ENCODE assay signal across 8 cellular contexts in the genomic region with DNA sequence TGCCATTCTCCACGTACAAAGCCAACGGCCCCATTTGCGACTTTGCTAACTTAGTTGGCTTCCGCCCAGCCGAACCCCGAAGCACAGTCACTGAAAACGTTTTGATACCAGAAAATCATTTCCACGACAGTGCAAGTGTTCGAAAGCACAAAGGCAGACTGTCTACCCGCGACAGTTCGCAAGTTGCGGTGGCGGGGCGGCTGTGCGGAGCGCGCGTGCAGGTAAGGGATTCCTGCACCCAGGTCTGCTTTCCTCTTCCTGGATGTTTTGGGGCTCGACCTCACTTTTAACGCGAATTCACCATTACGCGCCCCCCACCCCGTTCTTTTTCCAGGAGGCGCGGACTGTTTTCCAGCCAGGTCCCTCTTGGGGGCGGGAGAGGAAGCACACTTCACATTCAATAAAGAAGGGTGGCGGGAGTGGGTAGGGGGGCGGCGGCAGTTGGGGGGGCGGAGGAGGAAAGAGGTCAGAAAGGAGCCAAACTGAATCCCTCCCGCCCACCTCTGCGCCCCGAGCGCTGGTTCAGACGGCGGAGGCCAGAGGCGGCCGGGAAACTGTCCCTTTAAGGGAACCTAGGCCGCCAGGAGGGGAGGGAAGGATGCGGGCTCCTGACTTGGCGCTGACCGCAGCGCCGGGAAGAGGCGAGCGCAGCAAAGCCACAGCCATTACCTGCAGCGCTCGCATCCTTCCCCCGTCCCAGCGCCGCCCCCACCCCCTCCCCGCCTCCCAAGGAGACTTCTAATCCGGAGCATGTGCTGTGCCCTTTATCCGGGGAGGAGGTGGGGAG.
A peak's percentile ranks its signal among the peaks of the same experiment; 100 is the strongest.
DNase-seq lines count a peak whose midpoint lies in the region; ATAC-seq and TF ChIP-seq lines count a peak whose summit lies in the region.

No MANE protein-coding gene starts in this region.

- TF ChIP-seq EP300 in transverse colon (IDR thresholded peaks at IDR 0.05; ENCODE audit: low read depth): no peak

- H3K36me3 Mint-ChIP-seq in endothelial cell (ENCODE audit: low read depth, unreplicated experiment): peaks cover 5% of the 10 kb centered on the region

- H3K4me1 Mint-ChIP-seq in endothelial cell (ENCODE audit: unreplicated experiment): peaks cover 23% of the 10 kb centered on the region

- peak overlapping the region; percentile 84 for H3K4me3 Mint-ChIP-seq in endothelial cell (ENCODE audit: unreplicated experiment)

- no peak overlapping the region for H2BK15ac ChIP-seq in mesenchymal stem cell (ENCODE audit: low read depth, poor library complexity, severe bottlenecking)

- no peak overlapping the region for H3K18ac ChIP-seq in mesenchymal stem cell (ENCODE audit: low read depth in 1 of 2, low read length in 2 of 2)

- peak overlapping the region; percentile 35 for H3K9ac ChIP-seq in mesenchymal stem cell (ENCODE audit: low read length)

- no peak for TF ChIP-seq CTCF in endothelial cell (IDR thresholded peaks at IDR 0.05; ENCODE audit: unreplicated experiment)
- TF ChIP-seq CTCF in transverse colon (IDR thresholded peaks at IDR 0.05): peak; percentile 7 to 36 (median 18)

- no peak overlapping the region for H3K14ac ChIP-seq in mesenchymal stem cell (ENCODE audit: low read length in 2 of 2)

- peaks cover 0 to 69% of the 10 kb centered on the region in 2 experiments for H3K27me3 ChIP-seq in mesenchymal stem cell (ENCODE audit: control insufficient read depth in 1 of 2, insufficient read depth in 1 of 2, low read length in 2 of 2)
- peaks cover 48% of the 10 kb centered on the region for H3K27me3 ChIP-seq in transverse colon

- peak; percentile 15 for TF ChIP-seq POLR2A in transverse colon (IDR thresholded peaks at IDR 0.05)

- H4K8ac ChIP-seq in mesenchymal stem cell (ENCODE audit: low read length): no peak overlapping the region

- H2AK5ac ChIP-seq in mesenchymal stem cell (ENCODE audit: low read length, severe bottlenecking): no peak overlapping the region

- H2BK120ac ChIP-seq in mesenchymal stem cell (ENCODE audit: low read depth, low read length): no peak overlapping the region

- no peak overlapping the region for H3K23ac ChIP-seq in mesenchymal stem cell (ENCODE audit: low read length in 2 of 2)

- H2BK12ac ChIP-seq in mesenchymal stem cell (ENCODE audit: low read length in 2 of 2): no peak overlapping the region

- no peak overlapping the region for H2BK5ac ChIP-seq in mesenchymal stem cell (ENCODE audit: low read depth, low read length, poor library complexity, severe bottlenecking)

- H3K4me2 ChIP-seq in mesenchymal stem cell (ENCODE audit: low read length, poor library complexity, severe bottlenecking): peak overlapping the region; percentile 88

- H3K27me3 Mint-ChIP-seq in endothelial cell (ENCODE audit: unreplicated experiment): peaks cover 8% of the 10 kb centered on the region

- H2AFZ ChIP-seq in mesenchymal stem cell (ENCODE audit: low read depth, low read length): no peak overlapping the region

- no peak overlapping the region for H3K4ac ChIP-seq in mesenchymal stem cell (ENCODE audit: low read depth in 1 of 2, low read length in 2 of 2)

- no peak overlapping the region for H4K91ac ChIP-seq in mesenchymal stem cell (ENCODE audit: low read length)

- H3K4me1 ChIP-seq in mesenchymal stem cell (ENCODE audit: control insufficient read depth, insufficient read depth, low read depth, low read length): peaks cover 3% of the 10 kb centered on the region
- peaks cover 0 to 32% (median 15%) of the 10 kb centered on the region in 4 donors for H3K4me1 ChIP-seq in transverse colon

- 4% methylated on average over 27 of the region's 56 CpGs for WGBS in mesenchymal stem cell
- WGBS in transverse colon (ENCODE audit: low coverage in 1 of 2), 2 donors: 2% methylated on average over 56 of the region's 56 CpGs; no CpG with 5 or more reads in 1 of the 2 donors

- peak overlapping the region; percentile 49 to 64 for H3K4me3 ChIP-seq in mesenchymal stem cell (ENCODE audit: insufficient read depth in 1 of 2, low read depth in 1 of 2, low read length in 2 of 2)
- peak overlapping the region; percentile 44 to 91 (median 84) for H3K4me3 ChIP-seq in transverse colon

- DNase-seq in Caki2 (ENCODE audit: low read depth) (peak; percentile 41), RKO (ENCODE audit: low spot score) (peak; percentile 66), endothelial cell (ENCODE audit: low spot score) (peak; percentile 58), mesenchymal stem cell (peak; percentile 49), transverse colon (peak; percentile 46), mesenteric fat pad (ENCODE audit: low spot score) (no peak)

- ATAC-seq in HG03025 (IDR thresholded peaks at IDR 0.05; ENCODE audit: low FRiP score, unreplicated experiment) (peak; percentile 21), HG03159 (IDR thresholded peaks at IDR 0.05; ENCODE audit: unreplicated experiment) (no peak)

- no peak overlapping the region for H3K27ac Mint-ChIP-seq in endothelial cell (ENCODE audit: unreplicated experiment)

- intact Hi-C loops in transverse colon (cut with DNase I; ENCODE audit: low total_unique reads): loop anchor here (10.0 kb wide), 2 partner anchors 101 to 271 kb away; no protein-coding TSS in a partner anchor

- H3K36me3 ChIP-seq in mesenchymal stem cell (ENCODE audit: control insufficient read depth in 1 of 2, insufficient read depth in 2 of 2, low read depth in 1 of 2, low read length in 2 of 2) (no peaks in the 10 kb centered on the region), transverse colon (no peaks in the 10 kb centered on the region)

- no peaks in the 10 kb centered on the region for H3K79me1 ChIP-seq in mesenchymal stem cell (replicated peaks; ENCODE audit: low read length, poor library complexity, severe bottlenecking)

- in situ Hi-C loops in Caki2 (cut with HindIII; ENCODE audit: low pct_unique_long_range_greater_than_20kb, low sequenced_read_pairs): no loop called here
- in situ Hi-C loops in transverse colon (cut with MboI; ENCODE audit: low pct_ligation_motif_present in 1 of 4, low pct_unique_long_range_greater_than_20kb in 1 of 4, low sequenced_read_pairs in 3 of 4): loop anchor here in 2 of 4 donors (10.0 to 25.0 kb wide), 2 partner anchors 251 to 269 kb away; no protein-coding TSS in a partner anchor

- H3K27ac ChIP-seq in mesenchymal stem cell (ENCODE audit: low read length, poor library complexity, severe bottlenecking): peak overlapping the region; percentile 36
- H3K27ac ChIP-seq in transverse colon: peak overlapping the region; percentile 82 to 89 (median 84)

- H3K9me3 Mint-ChIP-seq in endothelial cell (ENCODE audit: unreplicated experiment): no peaks in the 10 kb centered on the region

- no peaks in the 10 kb centered on the region for H3K9me3 ChIP-seq in mesenchymal stem cell (ENCODE audit: control insufficient read depth, low read length)
- no peaks in the 10 kb centered on the region for H3K9me3 ChIP-seq in transverse colon
